In genomic region chr6:44029489-44030185, GRCh38 we compare ENCODE assay signal across 1 cellular context.
TF ChIP-seq lines count a peak whose summit lies in the region.

No MANE protein-coding gene starts in this region.

TF ChIP-seq in IMR-90, 13 proteins besides CTCF, POLR2A, EP300 and RAD21:
- TF ChIP-seq BHLHE40 (IDR thresholded peaks at IDR 0.05; ENCODE audit: low read depth, low read length): no peak
- TF ChIP-seq MAFK (IDR thresholded peaks at IDR 0.05; ENCODE audit: low read depth, low read length): no peak
- TF ChIP-seq CEBPB (IDR thresholded peaks at IDR 0.05; ENCODE audit: low read depth, low read length): no peak
- no peak for TF ChIP-seq NFE2L2 (IDR thresholded peaks at IDR 0.05; ENCODE audit: low read depth, low read length)
- no peak for TF ChIP-seq RFX5 (IDR thresholded peaks at IDR 0.05; ENCODE audit: low read depth, low read length)
- TF ChIP-seq CHD1 (IDR thresholded peaks at IDR 0.05; ENCODE audit: low read depth, low read length): no peak
- no peak for TF ChIP-seq ELK1 (IDR thresholded peaks at IDR 0.05; ENCODE audit: borderline replicate concordance, low read depth, low read length)
- TF ChIP-seq USF2 (IDR thresholded peaks at IDR 0.05; ENCODE audit: low read depth, low read length): no peak
TF ChIP-seq in IMR-90: peak in this region for 0.
